In genomic region chr20:61731363-61732181, GRCh38 we compare ENCODE assay signal across 18 cellular contexts.
DNase-seq lines count a peak whose midpoint lies in the region; ATAC-seq and TF ChIP-seq lines count a peak whose summit lies in the region.
"Had no signal": no experiment of that assay in that cellular context is flagged by ENCODE, and none has a peak within 500 bp of the region (broad histone marks: within the 10 kb centered on the region; RNA-seq: fewer than 3 reads in every experiment).

No MANE protein-coding gene starts in this region.

- H3K4me3 ChIP-seq in left ventricle myocardium inferior (no peak overlapping the region), foreskin fibroblast (ENCODE audit: low read depth in 1 of 2, low read length in 2 of 2) (no peak overlapping the region), aorta (ENCODE audit: low read length in 2 of 2) (no peak overlapping the region)
- H3K4me3 ChIP-seq: colonic mucosa, heart right ventricle had no signal

- ATAC-seq in Right ventricle myocardium inferior (no peak), aorta (ENCODE audit: low FRiP score) (no peak)
- ATAC-seq: activated T-cell treated with anti-CD3 and anti-CD28 coated beads, Interleukin-2, amount 50 U/mL, for 4 hours; heart right ventricle; left colon had no signal

- 74 to 80% methylated on average over 22 of the region's 22 CpGs for WGBS in aorta, 2 donors

- TF ChIP-seq CTCF in left ventricle myocardium inferior (IDR thresholded peaks at IDR 0.05; ENCODE audit: borderline replicate concordance): no peak
- TF ChIP-seq CTCF in foreskin fibroblast (IDR thresholded peaks at IDR 0.05; ENCODE audit: low read depth, low read length): no peak

- DNase-seq in Right ventricle myocardium inferior (ENCODE audit: missing footprints) (peak; percentile 40), left ventricle myocardium inferior (no peak), RPMI7951 (ENCODE audit: low read depth) (peak; percentile 28), foreskin fibroblast (peak; percentile 22 to 34), aorta (peak; percentile 46 to 67), KG1 (lab: John Stamatoyannopoulos, UW) (no peak), NCI-H69 (lab: John Stamatoyannopoulos, UW) (no peak), NCI-H526 (lab: John Stamatoyannopoulos, UW) (no peak)
- DNase-seq: activated T-cell treated with anti-CD3 and anti-CD28 coated beads, Interleukin-2, amount 50 U/mL, for 4 hours; Caco-2; colonic mucosa; heart right ventricle; left colon; NCI-H2029 treated with DMSO at 0.1 percent for 48 hours; NCI-H774; SHP77; stimulated activated CD4-positive, alpha-beta T cell treated with anti-CD3 and anti-CD28 coated beads, Interleukin-12 subunit alpha, Interleukin-12 subunit beta, amount 100 ng/mL, for 4 hours had no signal

- H3K9me3 ChIP-seq in left ventricle myocardium inferior (replicated peaks) (no peaks in the 10 kb centered on the region), aorta (ENCODE audit: control insufficient read depth, low read length) (peaks cover under 1% of the 10 kb centered on the region)
- H3K9me3 ChIP-seq: Caco-2, colonic mucosa, heart right ventricle had no signal

- intact Hi-C loops in Right ventricle myocardium inferior (cut with DNase I) (no loop called here), left ventricle myocardium inferior (cut with micrococcal nuclease) (no loop called here), aorta (cut with DNase I) (no loop called here)

- H3K4me1 ChIP-seq in left ventricle myocardium inferior (no peaks in the 10 kb centered on the region), aorta (ENCODE audit: control insufficient read depth in 1 of 2, insufficient read depth in 2 of 2, low read length in 2 of 2) (no peaks in the 10 kb centered on the region)
- H3K4me1 ChIP-seq: Caco-2, colonic mucosa, heart right ventricle, parathyroid adenoma had no signal

- peaks cover 74% of the 10 kb centered on the region for H3K27me3 ChIP-seq in left ventricle myocardium inferior (ENCODE audit: low read depth)
- H3K27me3 ChIP-seq in aorta (ENCODE audit: control insufficient read depth in 1 of 2, insufficient read depth in 2 of 2, low read length in 1 of 2): no peaks in the 10 kb centered on the region
- H3K27me3 ChIP-seq: colonic mucosa had no signal

- H3K27ac ChIP-seq in left ventricle myocardium inferior (replicated peaks): no peak overlapping the region
- no peak overlapping the region for H3K27ac ChIP-seq in aorta (ENCODE audit: low read depth in 1 of 2, low read length in 2 of 2)
- H3K27ac ChIP-seq: colonic mucosa, heart right ventricle, parathyroid adenoma had no signal

- H3K36me3 ChIP-seq in left ventricle myocardium inferior (no peaks in the 10 kb centered on the region), aorta (ENCODE audit: control insufficient read depth in 1 of 2, insufficient read depth in 2 of 2, low read length in 1 of 2) (no peaks in the 10 kb centered on the region)
- H3K36me3 ChIP-seq: colonic mucosa, heart right ventricle had no signal

Comparison
In these comparisons a context has a peak if more than half of its experiments do, and no peak if none do; other contexts are left out.
1. DNase-seq: peak in Right ventricle myocardium inferior (single experiment), RPMI7951 (single experiment), foreskin fibroblast (2 of 2) and aorta (2 of 2); none in left ventricle myocardium inferior (single experiment), KG1 (single experiment), NCI-H69 (single experiment) and NCI-H526 (0 of 2).